In the genomic region with DNA sequence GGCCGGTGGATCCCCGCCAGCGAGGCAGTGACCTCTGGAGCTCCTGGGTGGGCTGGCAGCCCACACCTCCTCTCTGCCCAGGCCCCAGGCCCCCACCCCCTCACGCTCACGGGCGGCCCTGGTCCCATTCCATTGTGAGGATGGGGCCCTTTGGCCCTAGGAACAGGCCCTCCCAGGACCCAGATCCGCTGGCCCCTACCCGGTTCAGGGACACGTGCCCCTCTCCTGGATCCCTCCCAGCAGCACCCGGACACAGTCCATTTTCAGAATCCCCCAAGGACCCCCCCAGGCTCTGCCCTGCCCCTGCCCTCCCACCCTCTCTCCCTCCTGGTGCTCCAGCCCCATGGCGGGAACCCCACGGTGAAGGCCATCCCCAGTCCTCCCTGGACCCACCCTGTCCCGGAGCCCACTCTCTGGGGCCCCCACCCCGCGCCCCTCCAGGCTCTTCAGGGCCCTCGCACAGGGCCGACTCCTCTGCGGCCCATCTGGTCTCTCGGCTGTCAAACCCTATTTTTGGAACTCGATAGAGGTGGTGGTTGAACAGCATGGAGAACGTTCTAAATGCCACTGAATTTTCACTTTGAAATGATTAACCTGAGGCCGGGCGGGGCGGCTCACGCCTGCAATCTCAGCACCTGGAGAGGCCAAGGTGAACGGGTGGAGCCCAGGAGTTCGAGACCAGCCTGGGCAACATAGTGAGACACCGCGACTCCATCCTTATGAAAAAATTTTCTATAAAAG, we compare ENCODE assay signal across 16 cellular contexts. TPM values are rescaled to one million over a fixed set of nuclear protein-coding genes. Genes with fewer than 3 reads are reported as not detected.
DNase-seq lines count a peak whose midpoint lies in the region; ATAC-seq and TF ChIP-seq lines count a peak whose summit lies in the region.
"Had no signal": no experiment of that assay in that cellular context is flagged by ENCODE, and none has a peak within 500 bp of the region (broad histone marks: within the 10 kb centered on the region; RNA-seq: fewer than 3 reads in every experiment).

No MANE protein-coding gene starts in this region.

- ATAC-seq in left cardiac atrium (no peak), Right ventricle myocardium inferior (no peak), HG03521 (IDR thresholded peaks at IDR 0.05; ENCODE audit: unreplicated experiment) (no peak)

- intact Hi-C loops in left cardiac atrium (cut with DNase I) (no loop called here), Right ventricle myocardium inferior (cut with DNase I) (no loop called here), transverse colon (cut with DNase I; ENCODE audit: low total_unique reads) (no loop called here)

- no peak for TF ChIP-seq CTCF in transverse colon (IDR thresholded peaks at IDR 0.05)
- TF ChIP-seq CTCF in GM10248 (IDR thresholded peaks at IDR 0.05; ENCODE audit: control extremely low read depth, extremely low read depth, low read depth, missing control alignments): no peak

- TF ChIP-seq EP300 in transverse colon (IDR thresholded peaks at IDR 0.05; ENCODE audit: low read depth): no peak

- POLR2A ChIA-PET in GM10248 (lab: Yijun Ruan, JAX): no interaction called here

- H3K9me3 ChIP-seq in mucosa of rectum (ENCODE audit: control insufficient read depth in 2 of 2, low read length in 2 of 2) (no peaks in the 10 kb centered on the region), transverse colon (no peaks in the 10 kb centered on the region)
- H3K9me3 ChIP-seq: suprapubic skin had no signal

- H3K4me3 ChIP-seq in mucosa of rectum (ENCODE audit: low read length in 2 of 2) (peak overlapping the region in 1 of 2 donors; percentile 43), transverse colon (peak overlapping the region in 2 of 4 donors; percentile 7 to 21)
- H3K4me3 ChIP-seq: MG63, suprapubic skin had no signal

- no peaks in the 10 kb centered on the region for H3K27me3 ChIP-seq in mucosa of rectum (ENCODE audit: control insufficient read depth in 2 of 2, insufficient read depth in 2 of 2, low read length in 2 of 2)
- no peaks in the 10 kb centered on the region for H3K27me3 ChIP-seq in transverse colon
- H3K27me3 ChIP-seq: MG63 had no signal

- peaks cover 22 to 29% of the 10 kb centered on the region in 2 donors for H3K4me1 ChIP-seq in mucosa of rectum (ENCODE audit: control insufficient read depth in 2 of 2, insufficient read depth in 2 of 2, low read length in 2 of 2)
- peaks cover 0 to 32% (median 15%) of the 10 kb centered on the region in 4 donors for H3K4me1 ChIP-seq in transverse colon

- 46 to 60% methylated on average over 2 to 29 of the region's 29 CpGs for WGBS in transverse colon (ENCODE audit: low coverage in 1 of 2), 2 donors

- H3K27ac ChIP-seq in epithelial cell of prostate: peak overlapping the region; percentile 98
- peak overlapping the region; percentile 95 to 96 for H3K27ac ChIP-seq in mucosa of rectum (ENCODE audit: low read depth in 2 of 2, low read length in 2 of 2)
- H3K27ac ChIP-seq in transverse colon: peak overlapping the region; percentile 88 to 94 (median 90)
- H3K27ac ChIP-seq: suprapubic skin had no signal

- H3K36me3 ChIP-seq in mucosa of rectum (ENCODE audit: control insufficient read depth in 2 of 2, insufficient read depth in 2 of 2, low read length in 2 of 2): no peaks in the 10 kb centered on the region
- H3K36me3 ChIP-seq in transverse colon: no peaks in the 10 kb centered on the region
- H3K36me3 ChIP-seq: MG63, suprapubic skin had no signal

- DNase-seq in left cardiac atrium: peak; percentile 3
- DNase-seq in Right ventricle myocardium inferior (ENCODE audit: missing footprints): no peak
- DNase-seq in epithelial cell of prostate (ENCODE audit: low read depth, low spot score): no peak
- peak; percentile 81 for DNase-seq in transverse colon
- no peak for DNase-seq in iPS-NIHi7 (ENCODE audit: extremely low spot score)
- DNase-seq in GM10248 (ENCODE audit: extremely low spot score): no peak
- DNase-seq: activated B cell treated with CpG ODN at 0.5 μM for 24 hours; activated gamma-delta T cell treated with Interleukin-2 at 50 U/mL for 16 hours; effector CD4-positive, alpha-beta T cell; GF-D8; MG63 had no signal

- peak overlapping the region; percentile 72 to 89 for H3K9ac ChIP-seq in mucosa of rectum (ENCODE audit: low read depth in 1 of 2, low read length in 2 of 2)

- CTCF ChIA-PET in GM10248 (lab: Yijun Ruan, JAX): no interaction called here

- no peak for TF ChIP-seq POLR2A in transverse colon (IDR thresholded peaks at IDR 0.05)

- in situ Hi-C loops in transverse colon (cut with MboI; ENCODE audit: low pct_ligation_motif_present in 1 of 4, low pct_unique_long_range_greater_than_20kb in 1 of 4, low sequenced_read_pairs in 3 of 4): no loop called here

RNA-seq across cellular contexts. Expression of gene ADAP1, which starts 8.1 kb away (rescaled TPM):
- total RNA-seq in left cardiac atrium (1 to 10 TPM; 6.9 to 8.2 TPM), Right ventricle myocardium inferior (10.0 TPM), transverse colon (100 to 1,000 TPM in 3 of 4 donors, 10 to 100 TPM in 1; 84.9 to 360 (median 169) TPM)

RNA-seq across cellular contexts. Expression of gene COX19, which starts 28.9 kb away (rescaled TPM):
- 1 to 10 TPM; 6.6 to 8.5 TPM for total RNA-seq in left cardiac atrium
- total RNA-seq in Right ventricle myocardium inferior: 8.2 TPM
- total RNA-seq in transverse colon: 10 to 100 TPM in 3 of 4 donors, 1 to 10 TPM in 1; 8.6 to 30.2 (median 16.9) TPM

RNA-seq across cellular contexts. Expression of gene CYP2W1, which starts 36.6 kb away (rescaled TPM):
- not detected for total RNA-seq in left cardiac atrium
- not detected for total RNA-seq in Right ventricle myocardium inferior
- under 1 TPM in 2 of 4 donors, not detected in 2; 0.41 to 0.95 TPM for total RNA-seq in transverse colon
- total RNA-seq: activated B cell treated with CpG ODN at 0.5 μM for 24 hours; osteocyte; T-helper 1 cell treated with Interleukin-12 subunit alpha and Interleukin-12 subunit beta and Interleukin-4 antibody, amounts not matched to agents 30 ng/mL and 1 ng/mL, for 36 hours had no signal

Comparison
In these comparisons a context has a peak if more than half of its experiments do, and no peak if none do; other contexts are left out.
1. DNase-seq: peak in left cardiac atrium (single experiment) and transverse colon (single experiment); none in Right ventricle myocardium inferior (single experiment), epithelial cell of prostate (single experiment), iPS-NIHi7 (single experiment) and GM10248 (single experiment).
2. Peak in every context shown above with its lines, with median percentiles within 50 percentile points of each other: H3K27ac ChIP-seq.